In the genomic region with DNA sequence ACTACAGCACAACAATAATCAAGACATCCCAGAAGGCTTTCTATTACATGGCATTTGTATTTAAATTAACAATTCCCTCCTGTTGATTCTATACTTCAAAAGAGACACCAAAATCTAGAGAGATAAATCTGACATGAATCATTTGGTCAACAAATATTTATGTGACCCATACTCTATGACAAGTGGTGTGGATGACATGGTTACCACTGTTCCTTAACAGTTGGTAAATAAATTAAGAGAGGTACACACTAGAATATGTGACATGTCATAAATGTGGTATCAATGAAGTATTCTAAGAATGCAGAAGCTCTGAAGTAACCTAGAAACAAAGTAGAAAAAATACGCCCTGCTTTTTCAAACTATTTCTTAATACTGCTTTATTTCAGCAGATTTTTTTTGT, we compare ENCODE assay signal across 26 cellular contexts.
DNase-seq lines count a peak whose midpoint lies in the region; ATAC-seq, FAIRE-seq and TF ChIP-seq lines count a peak whose summit lies in the region.
"Had no signal": no experiment of that assay in that cellular context is flagged by ENCODE, and none has a peak within 500 bp of the region (broad histone marks: within the 10 kb centered on the region; RNA-seq: fewer than 3 reads in every experiment).

No MANE protein-coding gene starts in this region.

- H3K36me3 Mint-ChIP-seq in WTC11 = no peaks in the 10 kb centered on the region
- H3K36me3 Mint-ChIP-seq: naive B cell had no signal

- H3K4me3 Mint-ChIP-seq in WTC11 = no peak overlapping the region
- H3K4me3 Mint-ChIP-seq: activated naive CD4-positive, alpha-beta T cell treated with anti-CD3 and anti-CD28 coated beads for 36 hours; GM23338; naive B cell; stimulated activated memory B cell treated with anti-CD40 and anti-IgM and Interleukin-4, amounts not matched to agents 10 μg/mL and 1 μg/mL and 100 μg/mL, for 72 hours had no signal

- no peaks in the 10 kb centered on the region for H3K27me3 ChIP-seq in testis
- H3K27me3 ChIP-seq: BLaER1 treated with 17β-estradiol and CSF1 and Interleukin-3, amounts not matched to agents 10 nM and 100 nM; dorsolateral prefrontal cortex; spleen had no signal

- H3K27ac Mint-ChIP-seq in WTC11 = no peak overlapping the region
- H3K27ac Mint-ChIP-seq: activated naive CD4-positive, alpha-beta T cell treated with anti-CD3 and anti-CD28 coated beads for 36 hours; GM23338; naive B cell; stimulated activated memory B cell treated with anti-CD40 and anti-IgM and Interleukin-4, amounts not matched to agents 10 μg/mL and 1 μg/mL and 100 μg/mL, for 72 hours had no signal

- H3K4me3 ChIP-seq in A549 = no peak overlapping the region
- no peak overlapping the region for H3K4me3 ChIP-seq in testis
- H3K4me3 ChIP-seq: BLaER1 treated with 17β-estradiol and CSF1 and Interleukin-3, amounts not matched to agents 10 nM and 100 nM; dorsolateral prefrontal cortex; GM23338; spleen had no signal

- no peaks in the 10 kb centered on the region for H3K36me3 ChIP-seq in testis (ENCODE audit: low read depth, missing control alignments)
- H3K36me3 ChIP-seq: BLaER1 treated with 17β-estradiol and CSF1 and Interleukin-3, amounts not matched to agents 10 nM and 100 nM; spleen had no signal

- TF ChIP-seq POLR2A in A549 (IDR thresholded peaks at IDR 0.05; ENCODE audit: low read length) (no peak), testis (IDR thresholded peaks at IDR 0.05) (no peak)

- no peak for TF ChIP-seq RAD21 in A549 (conservative IDR thresholded peaks at IDR 0.05 in 1 of 2, IDR thresholded peaks at IDR 0.05 in 1 of 2)

- no peaks in the 10 kb centered on the region for H3K9me3 ChIP-seq in A549
- H3K9me3 ChIP-seq in testis = no peaks in the 10 kb centered on the region
- H3K9me3 ChIP-seq: BLaER1 treated with 17β-estradiol and CSF1 and Interleukin-3, amounts not matched to agents 10 nM and 100 nM; spleen had no signal

- no peak for TF ChIP-seq EP300 in A549 (IDR thresholded peaks at IDR 0.05)

- POLR2A ChIA-PET in A549 (lab: Yijun Ruan, JAX) (no interaction called here), WTC11 (lab: Charles Lee) (no interaction called here)

- peak overlapping the region; percentile 15; the same call in 1 of the 3 replicates for H3K4me2 ChIP-seq in A549
- H3K4me2 ChIP-seq: BLaER1 treated with 17β-estradiol and CSF1 and Interleukin-3, amounts not matched to agents 10 nM and 100 nM; GM23338 had no signal

- ATAC-seq in A549 (peak; percentile 59 to 77; a peak in 4 of 6 replicates), WTC11 (no peak)
- ATAC-seq: GM23338; left cardiac atrium; stimulated activated memory B cell treated with anti-CD40 and anti-IgM and Interleukin-4, amounts not matched to agents 10 μg/mL and 1 μg/mL and 100 μg/mL, for 72 hours had no signal

- H3K27me3 Mint-ChIP-seq in WTC11 (ENCODE audit: low read depth) = no peaks in the 10 kb centered on the region
- H3K27me3 Mint-ChIP-seq: naive B cell; stimulated activated memory B cell treated with anti-CD40 and anti-IgM and Interleukin-4, amounts not matched to agents 10 μg/mL and 1 μg/mL and 100 μg/mL, for 72 hours had no signal

- whole genome bisulfite sequencing in A549 (ENCODE audit: missing lambda C conversion rate) = 28% methylated on average over 1 of the region's 1 CpG
- 91 to 92% methylated on average over 1 of the region's 1 CpG for WGBS in testis, 2 donors

- in situ Hi-C loops in GM13977 (cut with MboI; ENCODE audit: low pct_unique_long_range_greater_than_20kb, low sequenced_read_pairs, unreplicated experiment) = no loop called here

- H3K4me1 ChIP-seq in A549 (peaks cover 60% of the 10 kb centered on the region), testis (no peaks in the 10 kb centered on the region)
- H3K4me1 ChIP-seq: spleen had no signal

- DNase-seq in A549 (ENCODE audit: low read depth in 1 of 2, low spot score in 1 of 2) (peak in 1 of 2 experiments; percentile 62), amniotic epithelial cell (ENCODE audit: low read depth) (peak; percentile 41), hepatic stellate cell (ENCODE audit: low spot score) (peak; percentile 11), testis (no peak), GM13977 (ENCODE audit: low spot score) (no peak), WTC11 (ENCODE audit: low spot score) (no peak)
- DNase-seq in activated naive CD4-positive, alpha-beta T cell (lab: John Stamatoyannopoulos, UW) = no peak
- DNase-seq: activated CD4-positive, alpha-beta T cell treated with anti-CD3 and anti-CD28 coated beads for 4 hours; activated CD8-positive, alpha-beta memory T cell treated with anti-CD3 and anti-CD28 coated beads for 24 hours; activated naive CD4-positive, alpha-beta T cell treated with anti-CD3 and anti-CD28 coated beads for 36 hours; activated T-cell treated with anti-CD3 and anti-CD28 coated beads, Interleukin-2, amount 50 U/mL, for 1 hour; amniotic stem cell; caudate nucleus; dorsolateral prefrontal cortex; left cardiac atrium; naive B cell; NCI-H1930; NCI-H226; NCI-H748 treated with DMSO at 0.1 percent for 48 hours; spleen; stimulated activated CD4-positive, alpha-beta T cell treated with anti-CD3 and anti-CD28 coated beads, Interleukin-2, amount 100 ng/mL, for 48 hours; T-helper 2 cell had no signal

- H3K4me1 Mint-ChIP-seq in WTC11 = peaks cover 9% of the 10 kb centered on the region
- H3K4me1 Mint-ChIP-seq: naive B cell; stimulated activated memory B cell treated with anti-CD40 and anti-IgM and Interleukin-4, amounts not matched to agents 10 μg/mL and 1 μg/mL and 100 μg/mL, for 72 hours had no signal

- peak overlapping the region in 1 of 2 experiments; percentile 51; a peak in 1 of 6 replicates for H3K27ac ChIP-seq in A549
- H3K27ac ChIP-seq in testis = no peak overlapping the region
- H3K27ac ChIP-seq: BLaER1 treated with 17β-estradiol and CSF1 and Interleukin-3, amounts not matched to agents 10 nM and 100 nM; dorsolateral prefrontal cortex; spleen had no signal

- H3K9me3 Mint-ChIP-seq in WTC11 = no peaks in the 10 kb centered on the region
- H3K9me3 Mint-ChIP-seq: activated naive CD4-positive, alpha-beta T cell treated with anti-CD3 and anti-CD28 coated beads for 36 hours; GM23338; naive B cell; stimulated activated memory B cell treated with anti-CD40 and anti-IgM and Interleukin-4, amounts not matched to agents 10 μg/mL and 1 μg/mL and 100 μg/mL, for 72 hours had no signal

- FAIRE-seq in A549 (lab: Jason Lieb, UNC) (peak; percentile 92), G401.6 (lab: Jason Lieb, UNC) (peak; percentile 8)

- CTCF ChIA-PET in A549 (lab: Yijun Ruan, JAX) (interaction anchor here (1.2 to 2.1 kb wide), 2 partner anchors 646 to 961 kb away, joined by 4 to 8 read pairs; no protein-coding TSS in a partner anchor), WTC11 (lab: Charles Lee) (no interaction called here)

- TF ChIP-seq CTCF in A549 (IDR thresholded peaks at IDR 0.05) = no peak
- no peak for TF ChIP-seq CTCF in testis (IDR thresholded peaks at IDR 0.05)
- no peak for TF ChIP-seq CTCF in GM13977 (IDR thresholded peaks at IDR 0.05; ENCODE audit: extremely low read depth, insufficient read depth, missing control alignments)
- no peak for TF ChIP-seq CTCF in WTC11 (IDR thresholded peaks at IDR 0.05)

- intact Hi-C loops in testis (cut with DNase I; ENCODE audit: low total_unique reads) = no loop called here

TF ChIP-seq in A549, 52 proteins besides CTCF, POLR2A, EP300 and RAD21 (continues in another document):
- no peak for TF ChIP-seq TP53 (CRISPR knock-in tag; IDR thresholded peaks at IDR 0.05)
- TF ChIP-seq POLR2AphosphoS2 (conservative IDR thresholded peaks at IDR 0.05; ENCODE audit: low read length) = no peak
- no peak for TF ChIP-seq NR3C1 (IDR thresholded peaks at IDR 0.05)
- TF ChIP-seq JUNB (IDR thresholded peaks at IDR 0.05) = peak; percentile 37; the same call in 1 of the 2 replicates
- TF ChIP-seq MAZ (IDR thresholded peaks at IDR 0.05; ENCODE audit: borderline replicate concordance, low read depth, low read length) = no peak
- TF ChIP-seq, protein P1, sequence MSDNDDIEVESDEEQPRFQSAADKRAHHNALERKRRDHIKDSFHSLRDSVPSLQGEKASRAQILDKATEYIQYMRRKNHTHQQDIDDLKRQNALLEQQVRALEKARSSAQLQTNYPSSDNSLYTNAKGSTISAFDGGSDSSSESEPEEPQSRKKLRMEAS (IDR thresholded peaks at IDR 0.05) = no peak
- no peak for TF ChIP-seq JUN (IDR thresholded peaks at IDR 0.05)
- TF ChIP-seq FOSL2 (IDR thresholded peaks at IDR 0.05) = no peak
- TF ChIP-seq FOSL2 (CRISPR knock-in tag; IDR thresholded peaks at IDR 0.05) = peak; percentile 66
- TF ChIP-seq ZNF302 (CRISPR knock-in tag; IDR thresholded peaks at IDR 0.05) = no peak
- no peak for TF ChIP-seq MAFK (IDR thresholded peaks at IDR 0.05; ENCODE audit: partially characterized antibody)
- no peak for TF ChIP-seq CBX2 (IDR thresholded peaks at IDR 0.05; ENCODE audit: borderline replicate concordance, low read depth)
- no peak for TF ChIP-seq ZSCAN20 (CRISPR knock-in tag; IDR thresholded peaks at IDR 0.05)
- peak in 1 of 2 experiments; percentile 58; a peak in 2 of 4 replicates for TF ChIP-seq CEBPB (IDR thresholded peaks at IDR 0.05)

TF ChIP-seq in WTC11, 78 proteins besides CTCF, POLR2A, EP300 and RAD21 (continues in another document):
- TF ChIP-seq ELF4 (CRISPR knock-in tag; IDR thresholded peaks at IDR 0.05; ENCODE audit: low read depth) = no peak
- TF ChIP-seq ZNF263 (CRISPR knock-in tag; IDR thresholded peaks at IDR 0.05; ENCODE audit: low read depth) = no peak
- no peak for TF ChIP-seq ZNF317 (CRISPR knock-in tag; IDR thresholded peaks at IDR 0.05; ENCODE audit: borderline replicate concordance, low read depth)
- TF ChIP-seq, protein P2, sequence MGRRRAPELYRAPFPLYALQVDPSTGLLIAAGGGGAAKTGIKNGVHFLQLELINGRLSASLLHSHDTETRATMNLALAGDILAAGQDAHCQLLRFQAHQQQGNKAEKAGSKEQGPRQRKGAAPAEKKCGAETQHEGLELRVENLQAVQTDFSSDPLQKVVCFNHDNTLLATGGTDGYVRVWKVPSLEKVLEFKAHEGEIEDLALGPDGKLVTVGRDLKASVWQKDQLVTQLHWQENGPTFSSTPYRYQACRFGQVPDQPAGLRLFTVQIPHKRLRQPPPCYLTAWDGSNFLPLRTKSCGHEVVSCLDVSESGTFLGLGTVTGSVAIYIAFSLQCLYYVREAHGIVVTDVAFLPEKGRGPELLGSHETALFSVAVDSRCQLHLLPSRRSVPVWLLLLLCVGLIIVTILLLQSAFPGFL (CRISPR knock-in tag; IDR thresholded peaks at IDR 0.05; ENCODE audit: borderline replicate concordance) = no peak
- TF ChIP-seq, protein P3, sequence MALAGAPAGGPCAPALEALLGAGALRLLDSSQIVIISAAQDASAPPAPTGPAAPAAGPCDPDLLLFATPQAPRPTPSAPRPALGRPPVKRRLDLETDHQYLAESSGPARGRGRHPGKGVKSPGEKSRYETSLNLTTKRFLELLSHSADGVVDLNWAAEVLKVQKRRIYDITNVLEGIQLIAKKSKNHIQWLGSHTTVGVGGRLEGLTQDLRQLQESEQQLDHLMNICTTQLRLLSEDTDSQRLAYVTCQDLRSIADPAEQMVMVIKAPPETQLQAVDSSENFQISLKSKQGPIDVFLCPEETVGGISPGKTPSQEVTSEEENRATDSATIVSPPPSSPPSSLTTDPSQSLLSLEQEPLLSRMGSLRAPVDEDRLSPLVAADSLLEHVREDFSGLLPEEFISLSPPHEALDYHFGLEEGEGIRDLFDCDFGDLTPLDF (CRISPR knock-in tag; IDR thresholded peaks at IDR 0.05) = no peak

Comparison
In these comparisons a context has a peak if more than half of its experiments do, and no peak if none do; other contexts are left out.
1. DNase-seq: peak in amniotic epithelial cell (single experiment) and hepatic stellate cell (single experiment); none in testis (single experiment), GM13977 (single experiment), WTC11 (single experiment) and activated naive CD4-positive, alpha-beta T cell (0 of 4).